29 cellular contexts compared by ENCODE assay signal in genomic region chr12:121203482-121203881, GRCh38.
"Had no signal": no experiment of that assay in that cellular context is flagged by ENCODE, and none has a peak within 500 bp of the region (broad histone marks: within the 10 kb centered on the region; RNA-seq: fewer than 3 reads in every experiment).

No MANE protein-coding gene starts in this region.

- H3K4me3 ChIP-seq: colonic mucosa, gastroesophageal sphincter, prostate gland, skin epidermis had no signal

- H3K36me3 Mint-ChIP-seq: activated naive CD4-positive, alpha-beta T cell treated with anti-CD3 and anti-CD28 coated beads, Interleukin-2, amount 50 U/mL, for 72 hours; naive B cell; stimulated activated effector memory CD8-positive, alpha-beta T cell treated with anti-CD3 and anti-CD28 coated beads, Interleukin-12 subunit alpha, Interleukin-12 subunit beta, amount 100 ng/mL, for 72 hours; type B pancreatic cell had no signal

- H3K27ac Mint-ChIP-seq: activated naive CD4-positive, alpha-beta T cell treated with anti-CD3 and anti-CD28 coated beads, Interleukin-2, amount 50 U/mL, for 72 hours; nephron progenitor cell; stimulated activated effector memory CD8-positive, alpha-beta T cell treated with anti-CD3 and anti-CD28 coated beads, Interleukin-12 subunit alpha, Interleukin-12 subunit beta, amount 100 ng/mL, for 72 hours; T-helper 1 cell treated with Interleukin-12 subunit alpha and Interleukin-12 subunit beta and Interleukin-4 antibody, amounts not matched to agents 30 μg/mL and 1 μg/mL, for 36 hours; type B pancreatic cell had no signal

- H3K4me3 Mint-ChIP-seq: activated T-helper 1 cell treated with anti-CD3 and anti-CD28 coated beads, Interleukin-12 subunit alpha, Interleukin-12 subunit beta, Interleukin-2, Interleukin-4 antibody, amounts not matched to agents 30 ng/mL and 10 ng/mL and 1 ng/mL, durations not matched to agents 14 hours and 24 hours and 36 hours; naive B cell; nephron progenitor cell; stimulated activated effector memory CD8-positive, alpha-beta T cell treated with anti-CD3 and anti-CD28 coated beads, Interleukin-12 subunit alpha, Interleukin-12 subunit beta, amount 100 ng/mL, for 72 hours; stimulated activated naive CD8-positive, alpha-beta T cell treated with anti-CD3 and anti-CD28 coated beads, Interleukin-15, amount 100 ng/mL, for 72 hours; T-helper 1 cell treated with Interleukin-12 subunit alpha and Interleukin-12 subunit beta and Interleukin-4 antibody, amounts not matched to agents 30 μg/mL and 1 μg/mL, for 36 hours; type B pancreatic cell had no signal

- H3K27me3 Mint-ChIP-seq: naive B cell; stimulated activated naive CD8-positive, alpha-beta T cell treated with anti-CD3 and anti-CD28 coated beads, Interleukin-15, amount 100 ng/mL, for 72 hours; type B pancreatic cell had no signal

- H3K4me1 Mint-ChIP-seq: nephron progenitor cell had no signal

- ATAC-seq: activated CD4-positive, CD25-positive, alpha-beta regulatory T cell treated with anti-CD3 and anti-CD28 coated beads, Interleukin-2, amount 50 U/mL, for 24 hours; gastroesophageal sphincter; left cardiac atrium; sciatic nerve; stimulated activated effector memory CD8-positive, alpha-beta T cell treated with anti-CD3 and anti-CD28 coated beads, Interleukin-12 subunit alpha, Interleukin-12 subunit beta, amount 100 ng/mL, for 72 hours; stimulated activated naive CD8-positive, alpha-beta T cell treated with anti-CD3 and anti-CD28 coated beads, Interleukin-15, amount 100 ng/mL, for 72 hours had no signal

- DNase-seq: activated CD4-positive, alpha-beta T cell treated with anti-CD3 and anti-CD28 coated beads for 48 hours; activated CD4-positive, alpha-beta T cell treated with anti-CD3 and anti-CD28 coated beads, Interleukin-2, amount 50 U/mL, for 48 hours; activated CD8-positive, alpha-beta memory T cell treated with anti-CD3 and anti-CD28 coated beads for 24 hours; anterior cingulate cortex; colonic mucosa; effector memory CD4-positive, alpha-beta T cell; erythroblast; hippocampal formation; left cardiac atrium; left ventricle myocardium superior; naive B cell; nephron progenitor cell; retina; stimulated activated CD4-positive, alpha-beta T cell treated with anti-CD3 and anti-CD28 coated beads, Interleukin-4, amount 100 ng/mL, for 24 hours; stimulated activated naive CD8-positive, alpha-beta T cell treated with anti-CD3 and anti-CD28 coated beads, Interleukin-15, amount 100 ng/mL, for 72 hours; substantia nigra; T-helper 9 cell; WERI-Rb-1 had no signal

- H3K27me3 ChIP-seq: colonic mucosa, gastroesophageal sphincter, neutrophil had no signal

- H3K27ac ChIP-seq: colonic mucosa, gastroesophageal sphincter, neutrophil, prostate gland, skin epidermis, WERI-Rb-1 had no signal

- H3K9me3 ChIP-seq: colonic mucosa, gastroesophageal sphincter, neutrophil, prostate gland had no signal

- H3K4me1 ChIP-seq: colonic mucosa, prostate gland had no signal

- H3K36me3 ChIP-seq: colonic mucosa, gastroesophageal sphincter, neutrophil, prostate gland, WERI-Rb-1 had no signal

- H3K9me3 Mint-ChIP-seq: activated T-helper 1 cell treated with anti-CD3 and anti-CD28 coated beads, Interleukin-12 subunit alpha, Interleukin-12 subunit beta, Interleukin-2, Interleukin-4 antibody, amounts not matched to agents 30 ng/mL and 10 ng/mL and 1 ng/mL, durations not matched to agents 14 hours and 24 hours and 36 hours; naive B cell; nephron progenitor cell; stimulated activated effector memory CD8-positive, alpha-beta T cell treated with anti-CD3 and anti-CD28 coated beads, Interleukin-12 subunit alpha, Interleukin-12 subunit beta, amount 100 ng/mL, for 72 hours; T-helper 1 cell treated with Interleukin-12 subunit alpha and Interleukin-12 subunit beta and Interleukin-4 antibody, amounts not matched to agents 30 μg/mL and 1 μg/mL, for 36 hours; type B pancreatic cell had no signal
